Comparison of ENCODE assay signal across 31 cellular contexts in genomic region chrX:132853040-132853439, GRCh38.
DNase-seq lines count a peak whose midpoint lies in the region; ATAC-seq and TF ChIP-seq lines count a peak whose summit lies in the region.
"Had no signal": no experiment of that assay in that cellular context is flagged by ENCODE, and none has a peak within 500 bp of the region (broad histone marks: within the 10 kb centered on the region; RNA-seq: fewer than 3 reads in every experiment).

No MANE protein-coding gene starts in this region.

- in situ Hi-C loops in mammary epithelial cell (cut with MboI; ENCODE audit: low sequenced_read_pairs in 2 of 2) = no loop called here

- peaks cover 6% of the 10 kb centered on the region for H3K4me1 ChIP-seq in DND-41 (ENCODE audit: insufficient read depth, low read length)
- H3K4me1 ChIP-seq in mammary epithelial cell (ENCODE audit: insufficient read depth, low read length) = no peaks in the 10 kb centered on the region
- no peaks in the 10 kb centered on the region for H3K4me1 ChIP-seq in Caco-2
- H3K4me1 ChIP-seq: tibial artery had no signal

- dilution Hi-C loops in mammary epithelial cell (cut with HindIII; ENCODE audit: low sequenced_read_pairs) = no loop called here

- H3K4me2 ChIP-seq in DND-41 (ENCODE audit: insufficient read depth, low read length) (no peak overlapping the region), mammary epithelial cell (ENCODE audit: insufficient read depth, low read depth, low read length) (no peak overlapping the region)

- peaks cover 3% of the 10 kb centered on the region for H3K27me3 Mint-ChIP-seq in activated naive CD8-positive, alpha-beta T cell treated with anti-CD3 and anti-CD28 coated beads, Interleukin-2, amount 50 U/mL, for 24 hours
- H3K27me3 Mint-ChIP-seq in Caco-2 (ENCODE audit: insufficient read depth, unreplicated experiment) = no peaks in the 10 kb centered on the region
- H3K27me3 Mint-ChIP-seq: B cell had no signal

- no peaks in the 10 kb centered on the region for H3K36me3 Mint-ChIP-seq in activated naive CD8-positive, alpha-beta T cell treated with anti-CD3 and anti-CD28 coated beads, Interleukin-2, amount 50 U/mL, for 24 hours (ENCODE audit: low read depth)
- H3K36me3 Mint-ChIP-seq in Caco-2 (ENCODE audit: insufficient read depth, unreplicated experiment) = no peaks in the 10 kb centered on the region
- H3K36me3 Mint-ChIP-seq: mesothelial cell of epicardium had no signal

- intact Hi-C loops in mammary epithelial cell (cut with micrococcal nuclease) = no loop called here
- intact Hi-C loops in Caco-2 (cut with micrococcal nuclease; ENCODE audit: unreplicated experiment) = no loop called here

- no peak overlapping the region for H2AFZ ChIP-seq in DND-41 (ENCODE audit: low read depth, low read length)
- no peak overlapping the region for H2AFZ ChIP-seq in mammary epithelial cell (ENCODE audit: low read depth, low read length)

- H3K9ac ChIP-seq in DND-41 (ENCODE audit: low read depth, low read length) = no peak overlapping the region
- no peak overlapping the region for H3K9ac ChIP-seq in mammary epithelial cell (ENCODE audit: insufficient read depth, low read length)

- H3K27ac ChIP-seq in DND-41 (ENCODE audit: low read length) (no peak overlapping the region), mammary epithelial cell (ENCODE audit: insufficient read depth, low read depth, low read length) (no peak overlapping the region)
- H3K27ac ChIP-seq: tibial artery had no signal

- no peak overlapping the region for H3K27ac Mint-ChIP-seq in activated naive CD8-positive, alpha-beta T cell treated with anti-CD3 and anti-CD28 coated beads, Interleukin-2, amount 50 U/mL, for 24 hours
- no peak overlapping the region for H3K27ac Mint-ChIP-seq in Caco-2 (ENCODE audit: unreplicated experiment)
- H3K27ac Mint-ChIP-seq: activated CD4-positive, alpha-beta memory T cell treated with anti-CD3 and anti-CD28 coated beads, Interleukin-2, amount 10 ng/mL, durations not matched to agents 7 days and 5 days; B cell; mesothelial cell of epicardium; naive thymus-derived CD4-positive, alpha-beta T cell had no signal

- H3K4me1 Mint-ChIP-seq in activated naive CD8-positive, alpha-beta T cell treated with anti-CD3 and anti-CD28 coated beads, Interleukin-2, amount 50 U/mL, for 24 hours = peaks cover 2% of the 10 kb centered on the region
- no peaks in the 10 kb centered on the region for H3K4me1 Mint-ChIP-seq in Caco-2 (ENCODE audit: low read depth, unreplicated experiment)
- H3K4me1 Mint-ChIP-seq: B cell had no signal

- no peak overlapping the region for H3K4me3 ChIP-seq in DND-41 (ENCODE audit: low read depth in 1 of 2, low read length in 2 of 2)
- no peak overlapping the region for H3K4me3 ChIP-seq in MG63
- no peak overlapping the region for H3K4me3 ChIP-seq in mammary epithelial cell (replicated peaks in 1 of 3; ENCODE audit: insufficient read depth in 1 of 3, low read depth in 2 of 3, low read length in 3 of 3)
- no peak overlapping the region for H3K4me3 ChIP-seq in fibroblast of villous mesenchyme (ENCODE audit: low read depth, low read length)
- H3K4me3 ChIP-seq in Caco-2 (ENCODE audit: low read depth, low read length) = no peak overlapping the region
- H3K4me3 ChIP-seq: tibial artery had no signal

- no peaks in the 10 kb centered on the region for H3K27me3 ChIP-seq in DND-41 (ENCODE audit: insufficient read depth, low read length, poor library complexity)
- no peaks in the 10 kb centered on the region for H3K27me3 ChIP-seq in MG63
- H3K27me3 ChIP-seq in mammary epithelial cell (ENCODE audit: insufficient read depth, low read length) = peaks cover 2% of the 10 kb centered on the region
- H3K27me3 ChIP-seq in Caco-2 (replicated peaks; ENCODE audit: control insufficient read depth, insufficient read depth, low read length) = no peaks in the 10 kb centered on the region
- H3K27me3 ChIP-seq: tibial artery had no signal

- H3K9me3 Mint-ChIP-seq in activated naive CD8-positive, alpha-beta T cell treated with anti-CD3 and anti-CD28 coated beads, Interleukin-2, amount 50 U/mL, for 24 hours = no peaks in the 10 kb centered on the region
- H3K9me3 Mint-ChIP-seq in Caco-2 (ENCODE audit: unreplicated experiment) = no peaks in the 10 kb centered on the region

- CTCF ChIA-PET in mammary epithelial cell (lab: Charles Lee; ENCODE audit: low non-redundant PET) (no interaction called here), Caco-2 (lab: Charles Lee) (interaction anchor here (0.6 kb wide), 1 partner anchor 110 kb away, joined by 3 read pairs; no protein-coding TSS in a partner anchor)

- no peaks in the 10 kb centered on the region for H3K9me3 ChIP-seq in DND-41 (ENCODE audit: insufficient read depth, low read length, severe bottlenecking)
- H3K9me3 ChIP-seq in MG63 = no peaks in the 10 kb centered on the region
- no peaks in the 10 kb centered on the region for H3K9me3 ChIP-seq in mammary epithelial cell (replicated peaks; ENCODE audit: insufficient read depth, low read length)
- no peaks in the 10 kb centered on the region for H3K9me3 ChIP-seq in Caco-2
- H3K9me3 ChIP-seq: tibial artery had no signal

- no peak for ATAC-seq in DND-41 (ENCODE audit: insufficient read depth, low read depth)
- ATAC-seq in activated naive CD8-positive, alpha-beta T cell treated with anti-CD3 and anti-CD28 coated beads, Interleukin-2, amount 50 U/mL, for 24 hours = no peak
- ATAC-seq: activated CD4-positive, CD25-positive, alpha-beta regulatory T cell treated with anti-CD3 and anti-CD28 coated beads, Interleukin-2, amount 50 U/mL, for 24 hours; left ventricle myocardium superior; naive thymus-derived CD4-positive, alpha-beta T cell; Panc1 had no signal

- BruUV-seq in mammary epithelial cell (replicated peaks; lab: Mats Ljungman, UMichigan) (no TSS peak), Caco-2 (replicated peaks; lab: Mats Ljungman, UMichigan) (no TSS peak)

- H3K79me2 ChIP-seq in DND-41 (ENCODE audit: insufficient read depth, low read length) = no peaks in the 10 kb centered on the region
- no peaks in the 10 kb centered on the region for H3K79me2 ChIP-seq in mammary epithelial cell (ENCODE audit: insufficient read depth, low read length)

- H3K36me3 ChIP-seq in DND-41 (ENCODE audit: insufficient read depth, low read length) (no peaks in the 10 kb centered on the region), MG63 (no peaks in the 10 kb centered on the region), mammary epithelial cell (ENCODE audit: insufficient read depth, low read length) (no peaks in the 10 kb centered on the region), Caco-2 (ENCODE audit: control insufficient read depth, insufficient read depth, low read length) (no peaks in the 10 kb centered on the region)
- H3K36me3 ChIP-seq: tibial artery had no signal

- TF ChIP-seq CTCF in DND-41 (IDR thresholded peaks at IDR 0.05; ENCODE audit: borderline replicate concordance, extremely low read depth, low read length, poor library complexity, severe bottlenecking) = no peak
- TF ChIP-seq CTCF in mammary epithelial cell (conservative IDR thresholded peaks at IDR 0.05 in 1 of 2, IDR thresholded peaks at IDR 0.05 in 1 of 2; ENCODE audit: extremely low read depth in 1 of 2, insufficient read depth in 1 of 2, low read depth in 1 of 2, low read length in 2 of 2) = no peak
- no peak for TF ChIP-seq CTCF in fibroblast of villous mesenchyme (IDR thresholded peaks at IDR 0.05; ENCODE audit: insufficient read depth, low read depth, low read length)
- TF ChIP-seq CTCF in Caco-2 (IDR thresholded peaks at IDR 0.05; ENCODE audit: insufficient read depth in 1 of 2, low read depth in 1 of 2, low read length in 1 of 2, severe bottlenecking in 1 of 2, unreplicated experiment in 1 of 2) = no peak

- H4K20me1 ChIP-seq in DND-41 (ENCODE audit: insufficient read depth, low read length) (no peaks in the 10 kb centered on the region), mammary epithelial cell (ENCODE audit: insufficient read depth, low read length) (no peaks in the 10 kb centered on the region)

- DNase-seq in DND-41 = peak; percentile 10
- DNase-seq in MG63 = peak; percentile 39
- DNase-seq in mammary epithelial cell = peak; percentile 21
- peak; percentile 19 for DNase-seq in fibroblast of villous mesenchyme (ENCODE audit: low read depth)
- no peak for DNase-seq in activated naive CD8-positive, alpha-beta T cell treated with anti-CD3 and anti-CD28 coated beads, Interleukin-2, amount 50 U/mL, for 24 hours
- DNase-seq in Caco-2 = no peak
- no peak for DNase-seq in NCI-H2196 treated with DMSO at 0.1 percent for 48 hours (lab: John Stamatoyannopoulos, UW; ENCODE audit: unreplicated experiment)
- DNase-seq in GOT3 (lab: John Stamatoyannopoulos, UW) = no peak
- DNase-seq: activated CD4-positive, alpha-beta memory T cell treated with anti-CD3 and anti-CD28 coated beads, Interleukin-2, amount 10 ng/mL, durations not matched to agents 7 days and 5 days; activated CD8-positive, alpha-beta memory T cell treated with anti-CD3 and anti-CD28 coated beads, Interleukin-2, amount 50 U/mL, for 48 hours; activated naive CD4-positive, alpha-beta T cell treated with anti-CD3 and anti-CD28 coated beads, Interleukin-2, amount 50 U/mL, for 16 hours; central memory CD4-positive, alpha-beta T cell; COR-L47; dermis blood vessel endothelial cell; DMS79; glutamatergic neuron; islet precursor cell; KG1; left ventricle myocardium superior; naive thymus-derived CD4-positive, alpha-beta T cell; NCI-H510A; NK-92 treated with Interleukin-12 subunit alpha and Interleukin-12 subunit beta, amount 100 ng/mL, for 24 hours; occipital lobe; SHP77 treated with DMSO at 0.1 percent for 48 hours; stimulated activated CD4-positive, alpha-beta T cell treated with anti-CD3 and anti-CD28 coated beads, Interleukin-2, amount 100 ng/mL, for 24 hours; SW 1271; tibial artery had no signal

- WGBS in mammary epithelial cell (ENCODE audit: low coverage, missing lambda C conversion rate) = 67% methylated on average over 3 of the region's 3 CpGs

- POLR2A ChIA-PET in Caco-2 (lab: Charles Lee) = no interaction called here

- H3K4me3 Mint-ChIP-seq in activated naive CD8-positive, alpha-beta T cell treated with anti-CD3 and anti-CD28 coated beads, Interleukin-2, amount 50 U/mL, for 24 hours = no peak overlapping the region
- no peak overlapping the region for H3K4me3 Mint-ChIP-seq in Caco-2 (ENCODE audit: unreplicated experiment)
- H3K4me3 Mint-ChIP-seq: activated CD4-positive, alpha-beta memory T cell treated with anti-CD3 and anti-CD28 coated beads, Interleukin-2, amount 10 ng/mL, durations not matched to agents 7 days and 5 days; B cell; mesothelial cell of epicardium; naive thymus-derived CD4-positive, alpha-beta T cell had no signal

Comparison
In these comparisons a context has a peak if more than half of its experiments do, and no peak if none do; other contexts are left out.
1. DNase-seq: peak in DND-41 (single experiment), MG63 (single experiment), mammary epithelial cell (single experiment) and fibroblast of villous mesenchyme (single experiment); none in activated naive CD8-positive, alpha-beta T cell treated with anti-CD3 and anti-CD28 coated beads, Interleukin-2, amount 50 U/mL, for 24 hours (single experiment), Caco-2 (0 of 2), NCI-H2196 treated with DMSO at 0.1 percent for 48 hours (single experiment) and GOT3 (single experiment).